Comparison of ENCODE assay signal across 25 cellular contexts in genomic region chr6:23228439-23229024, GRCh38.
DNase-seq lines count a peak whose midpoint lies in the region; ATAC-seq and TF ChIP-seq lines count a peak whose summit lies in the region.
"Had no signal": no experiment of that assay in that cellular context is flagged by ENCODE, and none has a peak within 500 bp of the region (broad histone marks: within the 10 kb centered on the region; RNA-seq: fewer than 3 reads in every experiment).

No MANE protein-coding gene starts in this region.

- H3K27ac Mint-ChIP-seq in WTC11 = no peak overlapping the region
- H3K27ac Mint-ChIP-seq in activated CD8-positive, alpha-beta memory T cell treated with anti-CD3 and anti-CD28 coated beads, Interleukin-2, amount 10 ng/mL, durations not matched to agents 7 days and 5 days = no peak overlapping the region
- H3K27ac Mint-ChIP-seq in activated CD4-positive, alpha-beta T cell treated with anti-CD3 and anti-CD28 coated beads, Interleukin-2, amount 10 ng/mL, durations not matched to agents 24 days and 14 days = no peak overlapping the region
- H3K27ac Mint-ChIP-seq: activated naive CD4-positive, alpha-beta T cell treated with anti-CD3 and anti-CD28 coated beads for 36 hours; CD4-positive, CD25-positive, alpha-beta regulatory T cell; stimulated activated naive CD8-positive, alpha-beta T cell treated with anti-CD3 and anti-CD28 coated beads, Interleukin-15, Interleukin-2, amounts not matched to agents 100 ng/mL and 50 ng/mL, for 24 hours had no signal

- POLR2A ChIA-PET in WTC11 (lab: Charles Lee) (no interaction called here), HEK293T (lab: Yijun Ruan, JAX) (no interaction called here)

- no peaks in the 10 kb centered on the region for H3K27me3 Mint-ChIP-seq in WTC11 (ENCODE audit: low read depth)
- no peaks in the 10 kb centered on the region for H3K27me3 Mint-ChIP-seq in activated CD8-positive, alpha-beta memory T cell treated with anti-CD3 and anti-CD28 coated beads, Interleukin-2, amount 10 ng/mL, durations not matched to agents 7 days and 5 days
- no peaks in the 10 kb centered on the region for H3K27me3 Mint-ChIP-seq in activated CD4-positive, alpha-beta T cell treated with anti-CD3 and anti-CD28 coated beads, Interleukin-2, amount 10 ng/mL, durations not matched to agents 24 days and 14 days
- H3K27me3 Mint-ChIP-seq: CD4-positive, CD25-positive, alpha-beta regulatory T cell; stimulated activated naive CD8-positive, alpha-beta T cell treated with anti-CD3 and anti-CD28 coated beads, Interleukin-15, Interleukin-2, amounts not matched to agents 100 ng/mL and 50 ng/mL, for 24 hours had no signal

- TF ChIP-seq CTCF in GM12865 (IDR thresholded peaks at IDR 0.05; ENCODE audit: insufficient read depth, low read depth, low read length, missing control alignments) = no peak
- no peak for TF ChIP-seq CTCF in WTC11 (IDR thresholded peaks at IDR 0.05)

- DNase-seq in GM12865 (ENCODE audit: low read depth) = peak; percentile 7
- DNase-seq in NCI-H146 (lab: John Stamatoyannopoulos, UW) = peak; percentile 63
- DNase-seq in WTC11 (ENCODE audit: low spot score) = no peak
- peak; percentile 39 for DNase-seq in iris pigment epithelial cell (ENCODE audit: low read depth)
- DNase-seq in Right ventricle myocardium superior = no peak
- no peak for DNase-seq in HEK293T (ENCODE audit: extremely low spot score)
- no peak for DNase-seq in activated CD8-positive, alpha-beta memory T cell treated with anti-CD3 and anti-CD28 coated beads, Interleukin-2, amount 10 ng/mL, durations not matched to agents 7 days and 5 days
- DNase-seq in activated CD4-positive, alpha-beta T cell treated with anti-CD3 and anti-CD28 coated beads, Interleukin-2, amount 10 ng/mL, durations not matched to agents 24 days and 14 days = no peak
- DNase-seq: activated naive CD4-positive, alpha-beta T cell treated with anti-CD3 and anti-CD28 coated beads for 36 hours; activated T-cell treated with anti-CD3 and anti-CD28 coated beads, Interleukin-2, amount 50 U/mL, for 48 hours; CD4-positive, CD25-positive, alpha-beta regulatory T cell; DMS153; heart right ventricle; lower lobe of right lung; NCI-H1436; NCI-H2171; NCI-H526 treated with DMSO at 0.1 percent for 48 hours; occipital lobe; stimulated activated CD4-positive, alpha-beta T cell treated with anti-CD3 and anti-CD28 coated beads, Interleukin-4, amount 100 ng/mL, for 1 hour; transverse colon had no signal

- peaks cover 37% of the 10 kb centered on the region for H3K9me3 Mint-ChIP-seq in WTC11
- peaks cover 20% of the 10 kb centered on the region for H3K9me3 Mint-ChIP-seq in activated CD8-positive, alpha-beta memory T cell treated with anti-CD3 and anti-CD28 coated beads, Interleukin-2, amount 10 ng/mL, durations not matched to agents 7 days and 5 days (ENCODE audit: low read depth)
- H3K9me3 Mint-ChIP-seq in activated CD4-positive, alpha-beta T cell treated with anti-CD3 and anti-CD28 coated beads, Interleukin-2, amount 10 ng/mL, durations not matched to agents 24 days and 14 days = peaks cover 15% of the 10 kb centered on the region

- peaks cover 8% of the 10 kb centered on the region; the same call in 1 of the 2 replicates for H3K4me1 Mint-ChIP-seq in WTC11
- no peaks in the 10 kb centered on the region for H3K4me1 Mint-ChIP-seq in activated CD8-positive, alpha-beta memory T cell treated with anti-CD3 and anti-CD28 coated beads, Interleukin-2, amount 10 ng/mL, durations not matched to agents 7 days and 5 days
- H3K4me1 Mint-ChIP-seq in activated CD4-positive, alpha-beta T cell treated with anti-CD3 and anti-CD28 coated beads, Interleukin-2, amount 10 ng/mL, durations not matched to agents 24 days and 14 days = no peaks in the 10 kb centered on the region
- H3K4me1 Mint-ChIP-seq: CD4-positive, CD25-positive, alpha-beta regulatory T cell had no signal

- H3K4me3 Mint-ChIP-seq in WTC11 = no peak overlapping the region
- no peak overlapping the region for H3K4me3 Mint-ChIP-seq in activated CD8-positive, alpha-beta memory T cell treated with anti-CD3 and anti-CD28 coated beads, Interleukin-2, amount 10 ng/mL, durations not matched to agents 7 days and 5 days
- H3K4me3 Mint-ChIP-seq in activated CD4-positive, alpha-beta T cell treated with anti-CD3 and anti-CD28 coated beads, Interleukin-2, amount 10 ng/mL, durations not matched to agents 24 days and 14 days = no peak overlapping the region
- H3K4me3 Mint-ChIP-seq: activated naive CD4-positive, alpha-beta T cell treated with anti-CD3 and anti-CD28 coated beads for 36 hours; CD4-positive, CD25-positive, alpha-beta regulatory T cell; stimulated activated naive CD8-positive, alpha-beta T cell treated with anti-CD3 and anti-CD28 coated beads, Interleukin-15, Interleukin-2, amounts not matched to agents 100 ng/mL and 50 ng/mL, for 24 hours had no signal

- no peak overlapping the region for H3K4me3 ChIP-seq in GM12865 (ENCODE audit: low read depth, low read length)
- H3K4me3 ChIP-seq: ascending aorta, heart right ventricle, lower lobe of right lung, smooth muscle cell, transverse colon had no signal

- intact Hi-C loops in Right ventricle myocardium superior (cut with DNase I) = no loop called here
- intact Hi-C loops in activated CD4-positive, alpha-beta T cell treated with anti-CD3 and anti-CD28 coated beads, Interleukin-2, amount 10 ng/mL, durations not matched to agents 24 days and 14 days (cut with micrococcal nuclease) = no loop called here

- H3K36me3 Mint-ChIP-seq in WTC11 = peaks cover 33% of the 10 kb centered on the region
- H3K36me3 Mint-ChIP-seq in activated CD8-positive, alpha-beta memory T cell treated with anti-CD3 and anti-CD28 coated beads, Interleukin-2, amount 10 ng/mL, durations not matched to agents 7 days and 5 days = no peaks in the 10 kb centered on the region
- H3K36me3 Mint-ChIP-seq in activated CD4-positive, alpha-beta T cell treated with anti-CD3 and anti-CD28 coated beads, Interleukin-2, amount 10 ng/mL, durations not matched to agents 24 days and 14 days (ENCODE audit: low read depth) = no peaks in the 10 kb centered on the region
- H3K36me3 Mint-ChIP-seq: CD4-positive, CD25-positive, alpha-beta regulatory T cell had no signal

- ATAC-seq in WTC11 (peak; percentile 44), Right ventricle myocardium superior (ENCODE audit: poor library complexity) (no peak)
- no peak for ATAC-seq in activated CD8-positive, alpha-beta memory T cell treated with anti-CD3 and anti-CD28 coated beads, Interleukin-2, amount 10 ng/mL, durations not matched to agents 7 days and 5 days
- ATAC-seq: activated CD4-positive, CD25-positive, alpha-beta regulatory T cell treated with anti-CD3 and anti-CD28 coated beads, Interleukin-2, amount 50 U/mL, for 24 hours; heart right ventricle; HepG2; lower lobe of right lung had no signal

- CTCF ChIA-PET in WTC11 (lab: Charles Lee) (no interaction called here), HEK293T (lab: Yijun Ruan, JAX) (no interaction called here)
- CTCF ChIA-PET in activated CD8-positive, alpha-beta memory T cell treated with anti-CD3 and anti-CD28 coated beads, Interleukin-2, amount 10 ng/mL, durations not matched to agents 7 days and 5 days (lab: Charles Lee) = no interaction called here

TF ChIP-seq in WTC11, 78 proteins besides CTCF, POLR2A, EP300 and RAD21 (continues in another document):
- no peak for TF ChIP-seq FOXP1 (CRISPR knock-in tag; IDR thresholded peaks at IDR 0.05; ENCODE audit: borderline replicate concordance)

TF ChIP-seq in HEK293T, 16 proteins besides CTCF, POLR2A, EP300 and RAD21:
- TF ChIP-seq LEF1 (IDR thresholded peaks at IDR 0.05; ENCODE audit: borderline replicate concordance) (no peak), HDGF (IDR thresholded peaks at IDR 0.05; ENCODE audit: borderline replicate concordance) (no peak), L3MBTL2 (conservative IDR thresholded peaks at IDR 0.05) (no peak), FOXK2 (IDR thresholded peaks at IDR 0.05) (no peak), ARNT (IDR thresholded peaks at IDR 0.05) (no peak), FOXM1 (IDR thresholded peaks at IDR 0.05; ENCODE audit: borderline replicate concordance) (no peak), SP1 (IDR thresholded peaks at IDR 0.05) (no peak), SUZ12 (IDR thresholded peaks at IDR 0.05) (no peak), CTBP1 (IDR thresholded peaks at IDR 0.05; ENCODE audit: borderline replicate concordance) (no peak)

Comparison
In these comparisons a context has a peak if more than half of its experiments do, and no peak if none do; other contexts are left out.
1. DNase-seq: peak in GM12865 (single experiment), NCI-H146 (single experiment) and iris pigment epithelial cell (single experiment); none in WTC11 (single experiment), Right ventricle myocardium superior (single experiment), HEK293T (single experiment), activated CD8-positive, alpha-beta memory T cell treated with anti-CD3 and anti-CD28 coated beads, Interleukin-2, amount 10 ng/mL, durations not matched to agents 7 days and 5 days (single experiment) and activated CD4-positive, alpha-beta T cell treated with anti-CD3 and anti-CD28 coated beads, Interleukin-2, amount 10 ng/mL, durations not matched to agents 24 days and 14 days (single experiment).